Comparison of ENCODE assay signal across 1 cellular context in the genomic region with DNA sequence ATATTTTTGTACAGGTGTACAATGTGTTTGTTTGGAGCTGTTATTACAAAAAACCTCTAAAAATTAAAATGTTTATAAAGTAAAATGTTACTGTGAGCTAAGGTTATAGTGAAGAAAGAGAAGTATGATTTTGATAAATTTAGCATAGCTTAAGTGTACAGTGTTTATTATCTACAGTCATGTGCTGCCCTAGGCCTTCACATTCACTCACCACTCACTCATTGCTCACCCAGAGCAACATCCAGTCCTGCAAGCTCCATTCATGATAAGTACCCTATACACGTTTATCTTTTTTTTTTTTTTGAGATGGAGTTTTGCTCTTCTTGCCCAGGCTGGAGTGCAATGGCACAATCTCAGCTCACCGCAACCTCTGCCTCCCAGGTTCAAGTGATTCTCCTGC. TPM values are rescaled to one million over a fixed set of nuclear protein-coding genes. Genes with fewer than 3 reads are reported as not detected.
"Had no signal": no experiment of that assay in that cellular context is flagged by ENCODE, and none has a peak within 500 bp of the region (broad histone marks: within the 10 kb centered on the region; RNA-seq: fewer than 3 reads in every experiment).

No MANE protein-coding gene starts in this region.

RNA-seq across cellular contexts. Expression of a gene that starts 59.6 kb away (rescaled TPM):
- total RNA-seq: renal cortical epithelial cell had no signal
